Comparison of ENCODE assay signal across 8 cellular contexts in the genomic region with DNA sequence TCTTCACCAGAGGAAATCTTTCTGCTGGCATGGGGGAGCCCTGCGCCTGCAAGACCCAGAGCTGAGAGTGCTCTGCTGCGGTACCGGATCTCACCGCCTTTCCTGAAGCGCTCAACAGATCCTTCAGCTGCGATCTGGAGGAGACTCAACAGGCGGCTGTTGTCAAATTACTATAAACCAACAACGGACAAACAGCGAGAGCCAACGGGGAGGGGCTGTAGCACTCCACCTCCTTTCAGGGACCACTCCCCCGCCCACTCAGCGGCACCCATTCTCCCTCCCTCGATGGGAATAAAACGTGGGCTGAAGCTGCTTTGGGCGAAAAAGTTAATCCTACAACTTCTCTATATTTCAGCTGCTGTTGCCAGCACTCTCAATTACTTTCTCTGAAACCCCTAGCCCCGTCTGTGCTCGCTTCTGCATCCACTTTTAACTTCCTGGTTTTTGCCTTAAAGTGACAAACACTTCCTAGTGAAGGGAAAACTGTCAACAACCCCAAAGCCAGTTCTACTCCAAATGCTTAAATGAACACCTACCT. TPM values are rescaled to one million over a fixed set of nuclear protein-coding genes. Genes with fewer than 3 reads are reported as not detected.
DNase-seq lines count a peak whose midpoint lies in the region; ATAC-seq and TF ChIP-seq lines count a peak whose summit lies in the region.

A gene with protein sequence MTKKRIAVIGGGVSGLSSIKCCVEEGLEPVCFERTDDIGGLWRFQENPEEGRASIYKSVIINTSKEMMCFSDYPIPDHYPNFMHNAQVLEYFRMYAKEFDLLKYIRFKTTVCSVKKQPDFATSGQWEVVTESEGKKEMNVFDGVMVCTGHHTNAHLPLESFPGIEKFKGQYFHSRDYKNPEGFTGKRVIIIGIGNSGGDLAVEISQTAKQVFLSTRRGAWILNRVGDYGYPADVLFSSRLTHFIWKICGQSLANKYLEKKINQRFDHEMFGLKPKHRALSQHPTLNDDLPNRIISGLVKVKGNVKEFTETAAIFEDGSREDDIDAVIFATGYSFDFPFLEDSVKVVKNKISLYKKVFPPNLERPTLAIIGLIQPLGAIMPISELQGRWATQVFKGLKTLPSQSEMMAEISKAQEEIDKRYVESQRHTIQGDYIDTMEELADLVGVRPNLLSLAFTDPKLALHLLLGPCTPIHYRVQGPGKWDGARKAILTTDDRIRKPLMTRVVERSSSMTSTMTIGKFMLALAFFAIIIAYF (minus strand): TSS at position 147 of the 538 bp plus-strand sequence. CDS start 310 bp downstream, outside the sequence.

- DNase-seq in GM10266 (ENCODE audit: extremely low spot score) (peak; percentile 62), NCI-H526 treated with DMSO at 0.1 percent for 48 hours (lab: John Stamatoyannopoulos, UW) (peak; percentile 82), activated T-cell treated with anti-CD3 and anti-CD28 coated beads for 48 hours (ENCODE audit: low read depth) (peak; percentile 27)

- peak within 1 kb of the TSS; percentile 99 for H3K27ac Mint-ChIP-seq in stimulated activated memory B cell treated with anti-CD40 and anti-IgM and Interleukin-4, amounts not matched to agents 10 μg/mL and 1 μg/mL and 100 μg/mL, for 72 hours

- peak within 1 kb of the TSS; percentile 68 for H3K4me3 ChIP-seq in mucosa of stomach (ENCODE audit: low read length)

- H3K27me3 ChIP-seq in mucosa of stomach (ENCODE audit: control insufficient read depth, insufficient read depth, low read length) = no peaks in the 10 kb centered on the region

- no peak for TF ChIP-seq CTCF in GM10266 (IDR thresholded peaks at IDR 0.05; ENCODE audit: control insufficient read depth, insufficient read depth, low read depth, missing control alignments)

- H3K4me3 Mint-ChIP-seq in stimulated activated memory B cell treated with anti-CD40 and anti-IgM and Interleukin-4, amounts not matched to agents 10 μg/mL and 1 μg/mL and 100 μg/mL, for 72 hours = peak within 1 kb of the TSS; percentile 93

- H3K4me1 ChIP-seq in mucosa of stomach (ENCODE audit: control insufficient read depth, insufficient read depth, low read length) = peaks cover 15% of the 10 kb centered on the region

- H3K9me3 ChIP-seq in mucosa of stomach (ENCODE audit: control insufficient read depth, low read length) = no peaks in the 10 kb centered on the region

- peak within 1 kb of the TSS; percentile 75 for H3K9ac ChIP-seq in mucosa of stomach (ENCODE audit: low read length)

- H3K36me3 ChIP-seq in mucosa of stomach (ENCODE audit: control insufficient read depth, insufficient read depth, low read length) = no peaks in the 10 kb centered on the region

- no peaks in the 10 kb centered on the region for H3K9me3 Mint-ChIP-seq in stimulated activated memory B cell treated with anti-CD40 and anti-IgM and Interleukin-4, amounts not matched to agents 10 μg/mL and 1 μg/mL and 100 μg/mL, for 72 hours

- ATAC-seq in HG02763 (IDR thresholded peaks at IDR 0.05; ENCODE audit: unreplicated experiment) = peak; percentile 66
- ATAC-seq in esophagus mucosa = peak; percentile 73
- peak; percentile 92 for ATAC-seq in stimulated activated memory B cell treated with anti-CD40 and anti-IgM and Interleukin-4, amounts not matched to agents 10 μg/mL and 1 μg/mL and 100 μg/mL, for 72 hours
- ATAC-seq in GM19328 (IDR thresholded peaks at IDR 0.05; ENCODE audit: unreplicated experiment) = no peak

- peaks cover 18% of the 10 kb centered on the region for H3K4me1 Mint-ChIP-seq in stimulated activated memory B cell treated with anti-CD40 and anti-IgM and Interleukin-4, amounts not matched to agents 10 μg/mL and 1 μg/mL and 100 μg/mL, for 72 hours

- no peaks in the 10 kb centered on the region for H3K27me3 Mint-ChIP-seq in stimulated activated memory B cell treated with anti-CD40 and anti-IgM and Interleukin-4, amounts not matched to agents 10 μg/mL and 1 μg/mL and 100 μg/mL, for 72 hours

- peaks cover 2% of the 10 kb centered on the region for H3K36me3 Mint-ChIP-seq in stimulated activated memory B cell treated with anti-CD40 and anti-IgM and Interleukin-4, amounts not matched to agents 10 μg/mL and 1 μg/mL and 100 μg/mL, for 72 hours

RNA-seq across cellular contexts. Expression of the gene that starts here (rescaled TPM):
- 0.68 TPM for total RNA-seq in esophagus mucosa

Comparison
In these comparisons a context has a peak if more than half of its experiments do, and no peak if none do; other contexts are left out.
1. Peak in ATAC-seq in esophagus mucosa; RNA of the gene not detected or under 1 TPM.
2. DNase-seq: peak in every context shown above with its lines; median percentile 82 in NCI-H526 treated with DMSO at 0.1 percent for 48 hours; 62 in GM10266; 27 in activated T-cell treated with anti-CD3 and anti-CD28 coated beads for 48 hours.